ENCODE assay signal across 9 cellular contexts in genomic region chr20:2800590-2801458, GRCh38. TPM values are rescaled to one million over a fixed set of nuclear protein-coding genes. Genes with fewer than 3 reads are reported as not detected.
A peak's percentile ranks its signal among the peaks of the same experiment; 100 is the strongest.
DNase-seq lines count a peak whose midpoint lies in the region; ATAC-seq, FAIRE-seq and TF ChIP-seq lines count a peak whose summit lies in the region.
"Had no signal": no experiment of that assay in that cellular context is flagged by ENCODE, and none has a peak within 500 bp of the region (broad histone marks: within the 10 kb centered on the region; RNA-seq: fewer than 3 reads in every experiment).

Gene CPXM1, minus strand, starts transcription at chr20:2800627. Its CDS starts 55 bp downstream, at chr20:2800572.

- peak within 1 kb of the TSS; percentile 47 for H3K4me2 ChIP-seq in parathyroid adenoma (ENCODE audit: low read length)

- TF ChIP-seq EP300 in esophagus muscularis mucosa (IDR thresholded peaks at IDR 0.05): no peak

- TF ChIP-seq CTCF in esophagus muscularis mucosa (IDR thresholded peaks at IDR 0.05) (no peak), parathyroid adenoma (IDR thresholded peaks at IDR 0.05) (no peak)

- no peak for FAIRE-seq in H54 (lab: Jason Lieb, UNC)

- H3K9me3 ChIP-seq in SJSA1 (replicated peaks) (no peaks in the 10 kb centered on the region; the same call in 1 of the 2 replicates), esophagus muscularis mucosa (no peaks in the 10 kb centered on the region), parathyroid adenoma (ENCODE audit: control insufficient read depth, low read length) (no peaks in the 10 kb centered on the region)

- DNase-seq in NCI-H2029 treated with DMSO at 0.1 percent for 48 hours (lab: John Stamatoyannopoulos, UW) (peak; percentile 4), NCI-H2029 (lab: John Stamatoyannopoulos, UW) (no peak), SJSA1 (ENCODE audit: low read depth in 1 of 2, low spot score in 2 of 2) (peak in 1 of 2 experiments; percentile 17), esophagus muscularis mucosa (ENCODE audit: extremely low spot score) (no peak), H54 (ENCODE audit: insufficient read length, low spot score) (no peak)

- 13% methylated on average over 21 of the region's 51 CpGs for WGBS in esophagus muscularis mucosa

- ATAC-seq in HG02981 (IDR thresholded peaks at IDR 0.05; ENCODE audit: unreplicated experiment) (peak; percentile 75), HG02970 (IDR thresholded peaks at IDR 0.05; ENCODE audit: low FRiP score, unreplicated experiment) (no peak)

- peaks cover 16% of the 10 kb centered on the region for H3K4me1 ChIP-seq in SJSA1 (replicated peaks)
- H3K4me1 ChIP-seq in esophagus muscularis mucosa: peaks cover 0 to 33% (median 29%) of the 10 kb centered on the region in 4 donors
- H3K4me1 ChIP-seq in parathyroid adenoma: peaks cover 3% of the 10 kb centered on the region

- H3K27ac ChIP-seq in SJSA1 (no peak within 1 kb of the TSS), esophagus muscularis mucosa (replicated peaks in 1 of 4) (no peak within 1 kb of the TSS), parathyroid adenoma (no peak within 1 kb of the TSS)
- H3K27ac ChIP-seq: C4-2B had no signal

- TF ChIP-seq POLR2A in esophagus muscularis mucosa (IDR thresholded peaks at IDR 0.05; ENCODE audit: low read depth) (no peak), H54 (IDR thresholded peaks at IDR 0.05; ENCODE audit: low read depth, low read length) (no peak)

- no peaks in the 10 kb centered on the region for H3K36me3 ChIP-seq in SJSA1
- H3K36me3 ChIP-seq in esophagus muscularis mucosa: no peaks in the 10 kb centered on the region
- no peaks in the 10 kb centered on the region for H3K36me3 ChIP-seq in parathyroid adenoma (ENCODE audit: control insufficient read depth, insufficient read depth, low read length)

- no peaks in the 10 kb centered on the region for H3K79me2 ChIP-seq in parathyroid adenoma

- H2AFZ ChIP-seq in parathyroid adenoma: no peak within 1 kb of the TSS

- no peak within 1 kb of the TSS for H3K9ac ChIP-seq in parathyroid adenoma

- H3K4me3 ChIP-seq in SJSA1: peak within 1 kb of the TSS; percentile 31
- H3K4me3 ChIP-seq in esophagus muscularis mucosa: peak within 1 kb of the TSS; percentile 22 to 34 (median 30)
- no peak within 1 kb of the TSS for H3K4me3 ChIP-seq in parathyroid adenoma (ENCODE audit: low read depth, low read length)

- intact Hi-C loops in esophagus muscularis mucosa (cut with DNase I): no loop called here

- peaks cover 35% of the 10 kb centered on the region for H3K27me3 ChIP-seq in SJSA1 (replicated peaks)
- H3K27me3 ChIP-seq in esophagus muscularis mucosa: peaks cover 0 to 99% (median 22%) of the 10 kb centered on the region in 4 donors
- H3K27me3 ChIP-seq in parathyroid adenoma (ENCODE audit: control insufficient read depth, insufficient read depth, low read length): peaks cover 6% of the 10 kb centered on the region

RNA-seq across cellular contexts. Expression of gene CPXM1, which starts in this region (rescaled TPM):
- 1.2 TPM in 1 of 2 replicates, not detected in the other for total RNA-seq in SJSA1 (2014; rRNA removed; shearing (Covaris generic))
- total RNA-seq in esophagus muscularis mucosa: 1 to 10 TPM in 1 of 4 donors, under 1 TPM in 2, not detected in 1; 0.17 to 1.3 (median 0.45) TPM
